34 cellular contexts compared by ENCODE assay signal in the genomic region with DNA sequence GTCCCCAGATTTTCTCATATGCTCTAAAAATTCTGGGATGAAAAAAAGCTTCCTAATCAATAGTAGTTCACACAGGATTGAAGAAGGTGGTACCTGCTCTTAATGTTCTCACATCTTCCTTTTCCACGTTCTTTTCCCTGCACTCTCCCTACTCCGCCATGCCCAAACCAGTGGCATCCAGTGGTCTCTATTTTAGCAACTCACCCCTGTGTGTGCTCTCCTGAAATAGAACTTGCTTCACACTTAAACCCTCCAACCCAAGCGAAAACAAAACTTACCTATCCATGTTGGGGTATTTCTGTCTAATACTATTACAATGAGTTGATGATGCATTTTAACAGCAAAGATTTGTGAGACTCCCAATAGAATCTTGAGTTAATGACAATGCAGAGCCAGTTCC.
A peak's percentile ranks its signal among the peaks of the same experiment; 100 is the strongest.
DNase-seq lines count a peak whose midpoint lies in the region; ATAC-seq and TF ChIP-seq lines count a peak whose summit lies in the region.
"Had no signal": no experiment of that assay in that cellular context is flagged by ENCODE, and none has a peak within 500 bp of the region (broad histone marks: within the 10 kb centered on the region; RNA-seq: fewer than 3 reads in every experiment).

No MANE protein-coding gene starts in this region.

- ATAC-seq in left ventricle myocardium superior (peak; percentile 35), right cardiac atrium (no peak), lung (ENCODE audit: insufficient read depth, low FRiP score) (no peak)
- ATAC-seq: A549; CD8-positive, alpha-beta T cell had no signal

- H3K9me3 Mint-ChIP-seq in activated naive CD4-positive, alpha-beta T cell treated with anti-CD3 and anti-CD28 coated beads, Interleukin-2, amount 50 U/mL, for 24 hours, result no peaks in the 10 kb centered on the region
- H3K9me3 Mint-ChIP-seq in activated naive CD4-positive, alpha-beta T cell treated with anti-CD3 and anti-CD28 coated beads, Interleukin-2, amount 10 ng/mL, durations not matched to agents 7 days and 5 days, result no peaks in the 10 kb centered on the region
- H3K9me3 Mint-ChIP-seq: CD14-positive monocyte; CD4-positive, alpha-beta T cell; CD8-positive, alpha-beta memory T cell; CD8-positive, alpha-beta T cell had no signal

- no peaks in the 10 kb centered on the region for H3K4me1 Mint-ChIP-seq in activated naive CD4-positive, alpha-beta T cell treated with anti-CD3 and anti-CD28 coated beads, Interleukin-2, amount 50 U/mL, for 24 hours
- no peaks in the 10 kb centered on the region for H3K4me1 Mint-ChIP-seq in activated naive CD4-positive, alpha-beta T cell treated with anti-CD3 and anti-CD28 coated beads, Interleukin-2, amount 10 ng/mL, durations not matched to agents 7 days and 5 days
- H3K4me1 Mint-ChIP-seq: B cell; CD14-positive monocyte; CD4-positive, alpha-beta memory T cell; CD4-positive, CD25-positive, alpha-beta regulatory T cell; CD8-positive, alpha-beta memory T cell had no signal

- H3K4me3 ChIP-seq in left ventricle myocardium inferior (no peak overlapping the region), right atrium auricular region (no peak overlapping the region), right cardiac atrium (ENCODE audit: low read length) (no peak overlapping the region), lung (no peak overlapping the region), BE2C (ENCODE audit: low read depth, low read length) (no peak overlapping the region)
- H3K4me3 ChIP-seq: A549; BLaER1; BLaER1 treated with 17β-estradiol and CSF1 and Interleukin-3, amounts not matched to agents 10 nM and 100 nM had no signal

- no peak for TF ChIP-seq CTCF in left ventricle myocardium inferior (IDR thresholded peaks at IDR 0.05; ENCODE audit: borderline replicate concordance)
- TF ChIP-seq CTCF in right atrium auricular region (IDR thresholded peaks at IDR 0.05), result no peak
- TF ChIP-seq CTCF in lung (IDR thresholded peaks at IDR 0.05; ENCODE audit: control extremely low read depth, extremely low read depth), result no peak
- TF ChIP-seq CTCF in BE2C (IDR thresholded peaks at IDR 0.05; ENCODE audit: low read depth, low read length), result no peak

- H3K4me1 ChIP-seq in left ventricle myocardium inferior (peaks cover 30% of the 10 kb centered on the region), right atrium auricular region (peaks cover 0 to 4% of the 10 kb centered on the region in 2 donors), right cardiac atrium (ENCODE audit: control insufficient read depth, insufficient read depth, low read length) (no peaks in the 10 kb centered on the region), lung (ENCODE audit: control insufficient read depth in 2 of 2, insufficient read depth in 2 of 2, low read length in 2 of 2) (peaks cover 0 to 4% of the 10 kb centered on the region in 2 donors), BE2C (no peaks in the 10 kb centered on the region)
- H3K4me1 ChIP-seq: A549; BLaER1; BLaER1 treated with 17β-estradiol and CSF1 and Interleukin-3, amounts not matched to agents 10 nM and 100 nM; Caco-2 had no signal

- H3K27me3 ChIP-seq in left ventricle myocardium inferior (ENCODE audit: low read depth) (no peaks in the 10 kb centered on the region), right atrium auricular region (no peaks in the 10 kb centered on the region), right cardiac atrium (ENCODE audit: control insufficient read depth, insufficient read depth) (no peaks in the 10 kb centered on the region), lung (ENCODE audit: control insufficient read depth, insufficient read depth) (no peaks in the 10 kb centered on the region), BE2C (no peaks in the 10 kb centered on the region)
- H3K27me3 ChIP-seq: BLaER1; BLaER1 treated with 17β-estradiol and CSF1 and Interleukin-3, amounts not matched to agents 10 nM and 100 nM had no signal

- DNase-seq in activated naive CD4-positive, alpha-beta T cell treated with anti-CD3 and anti-CD28 coated beads, Interleukin-2, amount 10 ng/mL, durations not matched to agents 7 days and 5 days, result no peak
- DNase-seq in left ventricle myocardium inferior (no peak), right atrium auricular region (ENCODE audit: low spot score) (no peak), left ventricle myocardium superior (no peak), right cardiac atrium (no peak), lung (ENCODE audit: low spot score) (peak; percentile 1), BE2C (no peak)
- DNase-seq: 8988T; ACHN; AML-193; C1 segment of cervical spinal cord; Caco-2; Calu3; CD4-positive, alpha-beta memory T cell; CD4-positive, alpha-beta T cell; CD4-positive, CD25-positive, alpha-beta regulatory T cell; CD8-positive, alpha-beta memory T cell; CD8-positive, alpha-beta T cell; COR-L47; DMS 273 treated with DMSO at 0.1 percent for 48 hours; DMS153; DMS53; DMS79; DMS79 treated with DMSO at 0.1 percent for 48 hours; DND-41; EL had no signal

- no peaks in the 10 kb centered on the region for H3K36me3 Mint-ChIP-seq in activated naive CD4-positive, alpha-beta T cell treated with anti-CD3 and anti-CD28 coated beads, Interleukin-2, amount 50 U/mL, for 24 hours
- H3K36me3 Mint-ChIP-seq in activated naive CD4-positive, alpha-beta T cell treated with anti-CD3 and anti-CD28 coated beads, Interleukin-2, amount 10 ng/mL, durations not matched to agents 7 days and 5 days, result no peaks in the 10 kb centered on the region
- H3K36me3 Mint-ChIP-seq: CD4-positive, alpha-beta memory T cell; CD4-positive, CD25-positive, alpha-beta regulatory T cell; CD8-positive, alpha-beta T cell had no signal

- H3K9me3 ChIP-seq in left ventricle myocardium inferior (replicated peaks) (no peaks in the 10 kb centered on the region), right atrium auricular region (no peaks in the 10 kb centered on the region), right cardiac atrium (ENCODE audit: control insufficient read depth, low read length) (no peaks in the 10 kb centered on the region), lung (ENCODE audit: control insufficient read depth in 2 of 2, insufficient read depth in 1 of 2, low read length in 1 of 2) (no peaks in the 10 kb centered on the region), BE2C (no peaks in the 10 kb centered on the region)
- H3K9me3 ChIP-seq: A549; BLaER1; BLaER1 treated with 17β-estradiol and CSF1 and Interleukin-3, amounts not matched to agents 10 nM and 100 nM; Caco-2 had no signal

- H3K27ac ChIP-seq in left ventricle myocardium inferior (replicated peaks) (peak overlapping the region; percentile 53), right atrium auricular region (peak overlapping the region in 1 of 2 donors; percentile 55), right cardiac atrium (ENCODE audit: low read length) (no peak overlapping the region), lung (ENCODE audit: low read depth in 1 of 2, low read length in 1 of 2) (no peak overlapping the region)
- H3K27ac ChIP-seq: 22Rv1; A549; BLaER1; BLaER1 treated with 17β-estradiol and CSF1 and Interleukin-3, amounts not matched to agents 10 nM and 100 nM; C4-2B had no signal

- CTCF ChIA-PET in activated naive CD4-positive, alpha-beta T cell treated with anti-CD3 and anti-CD28 coated beads, Interleukin-2, amount 10 ng/mL, durations not matched to agents 7 days and 5 days (lab: Charles Lee), result interaction anchor here (0.8 kb wide), 1 partner anchor 111 kb away, joined by 3 read pairs; no protein-coding TSS in a partner anchor

- H3K36me3 ChIP-seq in left ventricle myocardium inferior (peaks cover 82% of the 10 kb centered on the region), right atrium auricular region (peaks cover 37% of the 10 kb centered on the region), lung (ENCODE audit: control insufficient read depth in 2 of 2, insufficient read depth in 2 of 2, low read length in 2 of 2) (peaks cover 7 to 19% of the 10 kb centered on the region in 2 donors), BE2C (no peaks in the 10 kb centered on the region)
- H3K36me3 ChIP-seq: BLaER1 had no signal

- WGBS in right cardiac atrium, result 90% methylated on average over 3 of the region's 3 CpGs
- 81% methylated on average over 3 of the region's 3 CpGs for WGBS in lung, 2 donors

- peaks cover 9% of the 10 kb centered on the region for H3K27me3 Mint-ChIP-seq in activated naive CD4-positive, alpha-beta T cell treated with anti-CD3 and anti-CD28 coated beads, Interleukin-2, amount 50 U/mL, for 24 hours
- H3K27me3 Mint-ChIP-seq in activated naive CD4-positive, alpha-beta T cell treated with anti-CD3 and anti-CD28 coated beads, Interleukin-2, amount 10 ng/mL, durations not matched to agents 7 days and 5 days, result peaks cover 5% of the 10 kb centered on the region

- intact Hi-C loops in left ventricle myocardium inferior (cut with micrococcal nuclease) (no loop called here), left ventricle myocardium superior (cut with micrococcal nuclease) (loop anchor here (10.0 kb wide), 1 partner anchor 63 kb away; no protein-coding TSS in a partner anchor), right cardiac atrium (cut with DNase I) (loop anchor here in 1 of 4 donors (10.0 kb wide), 1 partner anchor 113 kb away; no protein-coding TSS in a partner anchor)

- peak overlapping the region; percentile 5 for H3K27ac Mint-ChIP-seq in activated naive CD4-positive, alpha-beta T cell treated with anti-CD3 and anti-CD28 coated beads, Interleukin-2, amount 50 U/mL, for 24 hours
- H3K27ac Mint-ChIP-seq in activated naive CD4-positive, alpha-beta T cell treated with anti-CD3 and anti-CD28 coated beads, Interleukin-2, amount 10 ng/mL, durations not matched to agents 7 days and 5 days, result no peak overlapping the region
- H3K27ac Mint-ChIP-seq: B cell; CD4-positive, alpha-beta memory T cell; CD4-positive, alpha-beta T cell; CD4-positive, CD25-positive, alpha-beta regulatory T cell; CD8-positive, alpha-beta memory T cell; CD8-positive, alpha-beta T cell had no signal

- no peak overlapping the region for H3K4me3 Mint-ChIP-seq in activated naive CD4-positive, alpha-beta T cell treated with anti-CD3 and anti-CD28 coated beads, Interleukin-2, amount 50 U/mL, for 24 hours
- no peak overlapping the region for H3K4me3 Mint-ChIP-seq in activated naive CD4-positive, alpha-beta T cell treated with anti-CD3 and anti-CD28 coated beads, Interleukin-2, amount 10 ng/mL, durations not matched to agents 7 days and 5 days
- H3K4me3 Mint-ChIP-seq: B cell; CD14-positive monocyte; CD4-positive, alpha-beta memory T cell; CD4-positive, alpha-beta T cell; CD4-positive, CD25-positive, alpha-beta regulatory T cell; CD8-positive, alpha-beta memory T cell; CD8-positive, alpha-beta T cell had no signal
